In the genomic region with DNA sequence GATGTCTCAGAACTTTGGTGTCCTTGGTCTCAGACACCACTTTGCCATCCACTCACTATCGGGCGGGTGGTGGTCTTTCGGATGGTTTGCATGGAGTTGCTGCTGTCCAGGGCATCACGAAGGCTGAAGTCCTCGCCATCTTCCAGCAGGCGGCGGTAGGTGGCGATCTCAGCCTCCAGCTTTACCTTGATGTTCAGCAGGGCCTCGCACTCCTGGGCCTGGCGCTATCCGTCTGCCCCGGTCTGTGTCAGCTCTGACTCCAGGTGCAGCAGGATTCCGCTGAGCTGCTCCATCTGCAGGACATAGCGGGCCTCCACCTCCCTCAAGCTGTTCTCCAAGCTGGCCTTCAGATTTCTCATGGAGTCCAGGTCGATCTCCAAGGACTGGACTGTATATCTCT, we compare ENCODE assay signal across 20 cellular contexts.
"Had no signal": no experiment of that assay in that cellular context is flagged by ENCODE, and none has a peak within 500 bp of the region (broad histone marks: within the 10 kb centered on the region; RNA-seq: fewer than 3 reads in every experiment).

No MANE protein-coding gene starts in this region.

- ATAC-seq: activated naive CD8-positive, alpha-beta T cell treated with anti-CD3 and anti-CD28 coated beads, Interleukin-2, amount 50 U/mL, for 24 hours; activated T-cell treated with anti-CD3 and anti-CD28 coated beads, Interleukin-2, amount 50 U/mL, for 4 hours; left lobe of liver had no signal

- H3K4me3 ChIP-seq: lung, right atrium auricular region, thyroid gland had no signal

- FAIRE-seq: frontal cortex, kidney, TTC549 had no signal

- DNase-seq: activated CD4-positive, alpha-beta memory T cell treated with anti-CD3 and anti-CD28 coated beads, Interleukin-2, amount 10 ng/mL, durations not matched to agents 7 days and 5 days; activated CD4-positive, alpha-beta T cell treated with anti-CD3 and anti-CD28 coated beads for 48 hours; activated CD4-positive, CD25-positive, alpha-beta regulatory T cell; activated naive CD4-positive, alpha-beta T cell treated with anti-CD3 and anti-CD28 coated beads, Interleukin-2, amount 10 ng/mL, durations not matched to agents 7 days and 5 days; activated naive CD8-positive, alpha-beta T cell treated with anti-CD3 and anti-CD28 coated beads, Interleukin-2, amount 50 U/mL, for 24 hours; activated T-cell treated with anti-CD3 and anti-CD28 coated beads, Interleukin-2, amount 50 U/mL, for 4 hours; anterior cingulate cortex; cerebellar nuclear complex; effector memory CD4-positive, alpha-beta T cell; hypothalamus; kidney; occipital lobe; stimulated activated CD4-positive, alpha-beta T cell treated with anti-CD3 and anti-CD28 coated beads, Interleukin-2, amount 100 ng/mL, for 24 hours; stimulated activated naive CD4-positive, alpha-beta T cell treated with Interleukin-2 at 50 U/mL for 16 hours; thyroid gland had no signal

- H3K27me3 ChIP-seq: right atrium auricular region, thyroid gland had no signal

- H3K27ac ChIP-seq: right atrium auricular region, thyroid gland had no signal

- H3K4me1 ChIP-seq: right atrium auricular region, thyroid gland had no signal

- H3K36me3 ChIP-seq: right atrium auricular region, thyroid gland had no signal

- H3K9me3 ChIP-seq: thyroid gland had no signal
